ENCODE assay signal across 27 cellular contexts in genomic region chr6:112156694-112157093, GRCh38.
DNase-seq lines count a peak whose midpoint lies in the region; ATAC-seq and TF ChIP-seq lines count a peak whose summit lies in the region.
"Had no signal": no experiment of that assay in that cellular context is flagged by ENCODE, and none has a peak within 500 bp of the region (broad histone marks: within the 10 kb centered on the region; RNA-seq: fewer than 3 reads in every experiment).

No MANE protein-coding gene starts in this region.

- no peak overlapping the region for H2AFZ ChIP-seq in mesenchymal stem cell (ENCODE audit: low read depth, low read length)
- H2AFZ ChIP-seq: parathyroid adenoma had no signal

- no peak overlapping the region for H3K4ac ChIP-seq in mesenchymal stem cell (ENCODE audit: low read depth in 1 of 2, low read length in 2 of 2)

- CTCF ChIA-PET in HEK293 (lab: Yijun Ruan, JAX): interaction anchor here (0.9 kb wide), 1 partner anchor 115 kb away, joined by 3 read pairs; no protein-coding TSS in a partner anchor

- 92% methylated on average over 2 of the region's 3 CpGs for WGBS in mesenchymal stem cell
- WGBS in transverse colon (ENCODE audit: low coverage in 1 of 2), 2 donors: 82 to 94% methylated on average over 3 of the region's 3 CpGs
- 91% methylated on average over 3 of the region's 3 CpGs for WGBS in psoas muscle, 3 donors

- ATAC-seq in psoas muscle: no peak
- ATAC-seq: HCT116 had no signal

- POLR2A ChIA-PET in HEK293 (lab: Yijun Ruan, JAX): no interaction called here

- H3K4me1 ChIP-seq in HEK293 (ENCODE audit: control insufficient read depth, insufficient read depth, low read length) (no peaks in the 10 kb centered on the region), mesenchymal stem cell (ENCODE audit: control insufficient read depth, insufficient read depth, low read depth, low read length) (no peaks in the 10 kb centered on the region), transverse colon (peaks cover 0 to 6% (median 2%) of the 10 kb centered on the region in 4 donors), psoas muscle (no peaks in the 10 kb centered on the region)
- H3K4me1 ChIP-seq: adrenal gland, neural progenitor cell, parathyroid adenoma, thyroid gland had no signal

- H3K27ac ChIP-seq in HEK293 (ENCODE audit: extremely low read depth, low read depth, low read length): no peak overlapping the region
- no peak overlapping the region for H3K27ac ChIP-seq in mesenchymal stem cell (ENCODE audit: low read length, poor library complexity, severe bottlenecking)
- H3K27ac ChIP-seq in transverse colon: peak overlapping the region; percentile 27 to 69 (median 54)
- H3K27ac ChIP-seq in psoas muscle: no peak overlapping the region
- H3K27ac ChIP-seq: adrenal gland, brain microvascular endothelial cell, neural progenitor cell, parathyroid adenoma, thyroid gland had no signal

- DNase-seq in dermis blood vessel endothelial cell (peak; percentile 42), mesenchymal stem cell (no peak), transverse colon (no peak), psoas muscle (no peak), DMS 273 (lab: John Stamatoyannopoulos, UW; ENCODE audit: unreplicated experiment) (no peak), AG20443 (ENCODE audit: low spot score) (no peak)
- DNase-seq: activated CD4-positive, alpha-beta T cell treated with anti-CD3 and anti-CD28 coated beads, Interleukin-2, amount 50 U/mL, for 48 hours; activated CD4-positive, CD25-positive, alpha-beta regulatory T cell treated with anti-CD3 and anti-CD28 coated beads, Interleukin-2, amount 50 U/mL, for 72 hours; activated gamma-delta T cell treated with Interleukin-2 at 50 U/mL for 16 hours; activated T-cell treated with anti-CD3 and anti-CD28 coated beads, Interleukin-2, amount 50 U/mL, for 48 hours; adrenal gland; brain microvascular endothelial cell; C1 segment of cervical spinal cord; DMS53; dorsolateral prefrontal cortex; hippocampal formation; NCI-H1092; NCI-H1930; NCI-H524 treated with DMSO at 0.1 percent for 48 hours; stimulated activated CD8-positive, alpha-beta memory T cell treated with anti-CD3 and anti-CD28 coated beads, Interleukin-4, amount 100 ng/mL, for 48 hours; T-helper 2 cell; thyroid gland had no signal

- intact Hi-C loops in transverse colon (cut with DNase I; ENCODE audit: low total_unique reads): no loop called here
- intact Hi-C loops in psoas muscle (cut with DNase I): no loop called here

- in situ Hi-C loops in transverse colon (cut with MboI; ENCODE audit: low pct_ligation_motif_present in 1 of 4, low pct_unique_long_range_greater_than_20kb in 1 of 4, low sequenced_read_pairs in 3 of 4): loop anchor here in 2 of 4 donors (10.0 to 25.0 kb wide), 2 partner anchors 419 to 452 kb away; no protein-coding TSS in a partner anchor

- H2BK15ac ChIP-seq in mesenchymal stem cell (ENCODE audit: low read depth, poor library complexity, severe bottlenecking): no peak overlapping the region

- no peak overlapping the region for H4K8ac ChIP-seq in mesenchymal stem cell (ENCODE audit: low read length)

- H3K27me3 ChIP-seq in mesenchymal stem cell (ENCODE audit: control insufficient read depth in 1 of 2, insufficient read depth in 1 of 2, low read length in 2 of 2) (no peaks in the 10 kb centered on the region), transverse colon (no peaks in the 10 kb centered on the region), psoas muscle (ENCODE audit: insufficient read depth in 3 of 3, low read length in 2 of 3) (no peaks in the 10 kb centered on the region)
- H3K27me3 ChIP-seq: adrenal gland, brain microvascular endothelial cell, dorsolateral prefrontal cortex, neural progenitor cell, right atrium auricular region, thyroid gland had no signal

- H4K91ac ChIP-seq in mesenchymal stem cell (ENCODE audit: low read length): no peak overlapping the region

- H3K18ac ChIP-seq in mesenchymal stem cell (ENCODE audit: low read depth in 1 of 2, low read length in 2 of 2): no peak overlapping the region

- peak overlapping the region; percentile 16 for H3K9ac ChIP-seq in mesenchymal stem cell (ENCODE audit: low read length)
- H3K9ac ChIP-seq: neural progenitor cell, parathyroid adenoma had no signal

- H3K4me3 ChIP-seq in HEK293 (ENCODE audit: low read depth, low read length) (no peak overlapping the region), mesenchymal stem cell (ENCODE audit: insufficient read depth in 1 of 2, low read depth in 1 of 2, low read length in 2 of 2) (no peak overlapping the region), transverse colon (no peak overlapping the region), psoas muscle (no peak overlapping the region)
- H3K4me3 ChIP-seq: adrenal gland, dorsolateral prefrontal cortex, neural progenitor cell, right atrium auricular region, thyroid gland had no signal

- no peak overlapping the region for H2BK12ac ChIP-seq in mesenchymal stem cell (ENCODE audit: low read length in 2 of 2)

- H2BK120ac ChIP-seq in mesenchymal stem cell (ENCODE audit: low read depth, low read length): no peak overlapping the region

- H2AK5ac ChIP-seq in mesenchymal stem cell (ENCODE audit: low read length, severe bottlenecking): no peak overlapping the region

- no peak for TF ChIP-seq POLR2A in transverse colon (IDR thresholded peaks at IDR 0.05)

- no peaks in the 10 kb centered on the region for H3K9me3 ChIP-seq in HEK293 (ENCODE audit: control insufficient read depth, insufficient read depth, low read depth, low read length)
- no peaks in the 10 kb centered on the region for H3K9me3 ChIP-seq in mesenchymal stem cell (ENCODE audit: control insufficient read depth, low read length)
- no peaks in the 10 kb centered on the region for H3K9me3 ChIP-seq in transverse colon
- no peaks in the 10 kb centered on the region for H3K9me3 ChIP-seq in psoas muscle
- H3K9me3 ChIP-seq: adrenal gland, right atrium auricular region, thyroid gland had no signal

- no peak overlapping the region for H3K14ac ChIP-seq in mesenchymal stem cell (ENCODE audit: low read length in 2 of 2)

- H3K79me1 ChIP-seq in mesenchymal stem cell (replicated peaks; ENCODE audit: low read length, poor library complexity, severe bottlenecking): no peaks in the 10 kb centered on the region

- H2BK5ac ChIP-seq in mesenchymal stem cell (ENCODE audit: low read depth, low read length, poor library complexity, severe bottlenecking): no peak overlapping the region

- H3K23ac ChIP-seq in mesenchymal stem cell (ENCODE audit: low read length in 2 of 2): no peak overlapping the region

- H3K4me2 ChIP-seq in mesenchymal stem cell (ENCODE audit: low read length, poor library complexity, severe bottlenecking): no peak overlapping the region
- H3K4me2 ChIP-seq: neural progenitor cell had no signal

- TF ChIP-seq CTCF in HEK293 (tag by site-specific recombination; IDR thresholded peaks at IDR 0.05) (no peak), transverse colon (IDR thresholded peaks at IDR 0.05) (no peak), psoas muscle (IDR thresholded peaks at IDR 0.05) (no peak)

- TF ChIP-seq EP300 in transverse colon (IDR thresholded peaks at IDR 0.05; ENCODE audit: low read depth): no peak

- no peaks in the 10 kb centered on the region for H3K36me3 ChIP-seq in HEK293 (ENCODE audit: control insufficient read depth in 2 of 2, insufficient read depth in 1 of 2, low read length in 2 of 2)
- H3K36me3 ChIP-seq in mesenchymal stem cell (ENCODE audit: control insufficient read depth in 1 of 2, insufficient read depth in 2 of 2, low read depth in 1 of 2, low read length in 2 of 2): peaks cover 0 to 100% of the 10 kb centered on the region in 2 experiments
- peaks cover 0 to 5% (median 0%) of the 10 kb centered on the region in 4 donors for H3K36me3 ChIP-seq in transverse colon
- H3K36me3 ChIP-seq in psoas muscle (ENCODE audit: insufficient read depth in 1 of 2, low read depth in 1 of 2): peaks cover 0 to 16% of the 10 kb centered on the region in 2 donors
- H3K36me3 ChIP-seq: adrenal gland, neural progenitor cell, thyroid gland had no signal

TF ChIP-seq in HEK293, 187 proteins besides CTCF, POLR2A, EP300 and RAD21:
- TF ChIP-seq ZNF513 (tag by site-specific recombination; IDR thresholded peaks at IDR 0.05) (no peak), SCRT2 (tag by site-specific recombination; IDR thresholded peaks at IDR 0.05) (peak; percentile 38; the same call in 1 of the 2 replicates)

Comparison
In these comparisons a context has a peak if more than half of its experiments do, and no peak if none do; other contexts are left out.
1. H3K27ac ChIP-seq: peak in transverse colon (4 of 4); none in HEK293 (single experiment), mesenchymal stem cell (single experiment) and psoas muscle (single experiment).